Comparison of ENCODE assay signal across 9 cellular contexts in genomic region chr5:97167435-97167834, GRCh38. TPM values are rescaled to one million over a fixed set of nuclear protein-coding genes. Genes with fewer than 3 reads are reported as not detected.
DNase-seq lines count a peak whose midpoint lies in the region; ATAC-seq and TF ChIP-seq lines count a peak whose summit lies in the region.
"Had no signal": no experiment of that assay in that cellular context is flagged by ENCODE, and none has a peak within 500 bp of the region (broad histone marks: within the 10 kb centered on the region; RNA-seq: fewer than 3 reads in every experiment).

No MANE protein-coding gene starts in this region.

- H3K9ac ChIP-seq in OCI-LY1 (ENCODE audit: low read length): peak overlapping the region; percentile 23; the same call in 1 of the 2 replicates

- no peak for TF ChIP-seq CTCF in MCF 10A (IDR thresholded peaks at IDR 0.05; ENCODE audit: unreplicated experiment)
- no peak for TF ChIP-seq CTCF in breast epithelium (IDR thresholded peaks at IDR 0.05)
- TF ChIP-seq CTCF in OCI-LY1 (IDR thresholded peaks at IDR 0.05; ENCODE audit: low read length): no peak
- TF ChIP-seq CTCF in osteoblast (IDR thresholded peaks at IDR 0.05; ENCODE audit: extremely low read depth, low read depth, low read length): no peak
- TF ChIP-seq CTCF in BE2C (IDR thresholded peaks at IDR 0.05; ENCODE audit: low read depth, low read length): no peak

- peak; percentile 69 for ATAC-seq in HG02678 (IDR thresholded peaks at IDR 0.05; ENCODE audit: unreplicated experiment)
- ATAC-seq in stimulated activated naive B cell treated with anti-CD40 and anti-IgM and Interleukin-4, amounts not matched to agents 10 μg/mL and 1 μg/mL and 100 μg/mL, for 72 hours (replicated peaks): peak; percentile 96 to 97

- DNase-seq in MCF 10A (ENCODE audit: unreplicated experiment) (no peak), breast epithelium (ENCODE audit: low spot score in 2 of 2) (no peak), osteoblast (ENCODE audit: insufficient read length, low spot score, missing footprints) (no peak), BE2C (no peak), SHP77 (lab: John Stamatoyannopoulos, UW) (no peak)
- peak; percentile 26 for DNase-seq in stimulated activated naive B cell treated with anti-CD40 and anti-IgM and Interleukin-4, amounts not matched to agents 10 μg/mL and 1 μg/mL and 100 μg/mL, for 72 hours

- H3K4me3 ChIP-seq in breast epithelium (no peak overlapping the region), OCI-LY1 (ENCODE audit: low read depth, low read length, poor library complexity, severe bottlenecking) (no peak overlapping the region), osteoblast (ENCODE audit: insufficient read depth, low read length) (no peak overlapping the region), BE2C (ENCODE audit: low read depth, low read length) (no peak overlapping the region)

- H3K4me1 ChIP-seq in breast epithelium (no peaks in the 10 kb centered on the region), OCI-LY1 (ENCODE audit: insufficient read depth, low read length, severe bottlenecking) (peaks cover 13% of the 10 kb centered on the region), osteoblast (ENCODE audit: insufficient read depth, low read length) (no peaks in the 10 kb centered on the region), BE2C (no peaks in the 10 kb centered on the region)

- H3K9me3 Mint-ChIP-seq in MCF 10A (ENCODE audit: unreplicated experiment): no peaks in the 10 kb centered on the region
- no peaks in the 10 kb centered on the region for H3K9me3 Mint-ChIP-seq in stimulated activated naive B cell treated with anti-CD40 and anti-IgM and Interleukin-4, amounts not matched to agents 10 μg/mL and 1 μg/mL and 100 μg/mL, for 72 hours

- no peaks in the 10 kb centered on the region for H4K20me1 ChIP-seq in OCI-LY1 (ENCODE audit: insufficient read depth, low read length)
- peaks cover 3% of the 10 kb centered on the region for H4K20me1 ChIP-seq in osteoblast (ENCODE audit: insufficient read depth, low read length)

- no peaks in the 10 kb centered on the region for H3K27me3 Mint-ChIP-seq in MCF 10A (ENCODE audit: insufficient read depth, unreplicated experiment)
- H3K27me3 Mint-ChIP-seq in stimulated activated naive B cell treated with anti-CD40 and anti-IgM and Interleukin-4, amounts not matched to agents 10 μg/mL and 1 μg/mL and 100 μg/mL, for 72 hours: no peaks in the 10 kb centered on the region

- TF ChIP-seq POLR2A in breast epithelium (IDR thresholded peaks at IDR 0.05): no peak

- H3F3A ChIP-seq in OCI-LY1 (ENCODE audit: insufficient read depth, low read length): peaks cover 7% of the 10 kb centered on the region; the same call in 1 of the 2 replicates

- CTCF ChIA-PET in MCF 10A (lab: Yijun Ruan, JAX): interaction anchor here (0.7 to 1.4 kb wide), 5 partner anchors 11 to 1615 kb away, joined by 3 to 6 read pairs (median 3); no protein-coding TSS in a partner anchor

- H3K27ac Mint-ChIP-seq in MCF 10A (ENCODE audit: low read depth, unreplicated experiment): peak overlapping the region; percentile 68
- H3K27ac Mint-ChIP-seq in stimulated activated naive B cell treated with anti-CD40 and anti-IgM and Interleukin-4, amounts not matched to agents 10 μg/mL and 1 μg/mL and 100 μg/mL, for 72 hours: peak overlapping the region; percentile 96

- peaks cover 7% of the 10 kb centered on the region for H3K36me3 ChIP-seq in breast epithelium
- peaks cover 90% of the 10 kb centered on the region for H3K36me3 ChIP-seq in OCI-LY1 (ENCODE audit: insufficient read depth, low read length)
- H3K36me3 ChIP-seq in osteoblast (ENCODE audit: insufficient read depth, low read length): peaks cover 73% of the 10 kb centered on the region
- H3K36me3 ChIP-seq in BE2C: peaks cover 46% of the 10 kb centered on the region

- H3K4me2 ChIP-seq in OCI-LY1 (ENCODE audit: low read length): peak overlapping the region; percentile 46; the same call in 1 of the 2 replicates
- H3K4me2 ChIP-seq in osteoblast (ENCODE audit: insufficient read depth, low read length): no peak overlapping the region

- no peaks in the 10 kb centered on the region for H3K79me2 ChIP-seq in OCI-LY1 (ENCODE audit: insufficient read depth, low read length)
- no peaks in the 10 kb centered on the region for H3K79me2 ChIP-seq in osteoblast (ENCODE audit: insufficient read depth, low read length)

- H3K36me3 Mint-ChIP-seq in MCF 10A (ENCODE audit: insufficient read depth, unreplicated experiment): peaks cover 88% of the 10 kb centered on the region
- peaks cover 24 to 29% of the 10 kb centered on the region in 2 donors for H3K36me3 Mint-ChIP-seq in stimulated activated naive B cell treated with anti-CD40 and anti-IgM and Interleukin-4, amounts not matched to agents 10 μg/mL and 1 μg/mL and 100 μg/mL, for 72 hours

- no peaks in the 10 kb centered on the region for H3K27me3 ChIP-seq in breast epithelium
- no peaks in the 10 kb centered on the region for H3K27me3 ChIP-seq in OCI-LY1 (ENCODE audit: insufficient read depth, low read length)
- H3K27me3 ChIP-seq in osteoblast (ENCODE audit: insufficient read depth, low read length): no peaks in the 10 kb centered on the region
- H3K27me3 ChIP-seq in BE2C: no peaks in the 10 kb centered on the region
- H3K27me3 ChIP-seq: neutrophil had no signal

- H3K9me3 ChIP-seq in breast epithelium (no peaks in the 10 kb centered on the region), OCI-LY1 (ENCODE audit: low read length) (no peaks in the 10 kb centered on the region), osteoblast (ENCODE audit: low read depth, low read length) (no peaks in the 10 kb centered on the region), BE2C (no peaks in the 10 kb centered on the region)
- H3K9me3 ChIP-seq: neutrophil had no signal

- intact Hi-C loops in MCF 10A (cut with micrococcal nuclease): loop anchor here (10.0 kb wide), 1 partner anchor 823 kb away; no protein-coding TSS in a partner anchor
- intact Hi-C loops in breast epithelium (cut with DNase I; ENCODE audit: low total_unique reads): no loop called here

- H3K4me3 Mint-ChIP-seq in MCF 10A (ENCODE audit: unreplicated experiment): no peak overlapping the region
- peak overlapping the region; percentile 77 to 83 for H3K4me3 Mint-ChIP-seq in stimulated activated naive B cell treated with anti-CD40 and anti-IgM and Interleukin-4, amounts not matched to agents 10 μg/mL and 1 μg/mL and 100 μg/mL, for 72 hours

- no TSS peak for BruUV-seq in MCF 10A (replicated peaks; lab: Mats Ljungman, UMichigan)

- H3K9me2 ChIP-seq in OCI-LY1 (ENCODE audit: low read depth, low read length): no peaks in the 10 kb centered on the region

- H2AFZ ChIP-seq in OCI-LY1 (ENCODE audit: low read length) (no peak overlapping the region), osteoblast (ENCODE audit: low read length) (no peak overlapping the region)

- H3K27ac ChIP-seq in breast epithelium (no peak overlapping the region), OCI-LY1 (ENCODE audit: low read depth, low read length, poor library complexity, severe bottlenecking) (peak overlapping the region; percentile 70), osteoblast (ENCODE audit: low read depth, low read length) (no peak overlapping the region)
- H3K27ac ChIP-seq: neutrophil had no signal

- POLR2A ChIA-PET in MCF 10A (lab: Yijun Ruan, JAX): interaction anchor here (1.0 to 1.8 kb wide), 2 partner anchors 298 to 506 kb away, joined by 3 read pairs; no protein-coding TSS in a partner anchor

- H3K4me1 Mint-ChIP-seq in MCF 10A (ENCODE audit: insufficient read depth, unreplicated experiment): peaks cover 5% of the 10 kb centered on the region
- peaks cover 11 to 20% of the 10 kb centered on the region in 2 donors for H3K4me1 Mint-ChIP-seq in stimulated activated naive B cell treated with anti-CD40 and anti-IgM and Interleukin-4, amounts not matched to agents 10 μg/mL and 1 μg/mL and 100 μg/mL, for 72 hours

RNA-seq across cellular contexts. Expression of gene RIOK2, which starts 15.6 kb away (rescaled TPM):
- total RNA-seq in MCF 10A (2022): 45.7 and 50.9 TPM in 2 replicates
- 10 to 100 TPM; 23.7 to 28.5 (median 28.2) TPM for total RNA-seq in breast epithelium
- 29.7 and 32.1 TPM in 2 replicates for total RNA-seq in osteoblast
- 58.1 TPM for polyA plus RNA-seq in BE2C (2012; ENCODE audit: insufficient read depth, insufficient read length, low read depth)

RNA-seq across cellular contexts. Expression of gene LIX1, which starts 25.0 kb away (rescaled TPM):
- total RNA-seq in MCF 10A (2022): not detected in 2 replicates
- total RNA-seq in breast epithelium: under 1 TPM in 1 of 3 donors, not detected in 2; 0.15 TPM
- not detected in 2 replicates for total RNA-seq in osteoblast
- polyA plus RNA-seq in BE2C (2012; ENCODE audit: insufficient read depth, insufficient read length, low read depth): 2.0 TPM
